Comparison of ENCODE assay signal across 22 cellular contexts in genomic region chr6:145540741-145541140, GRCh38.
DNase-seq lines count a peak whose midpoint lies in the region; ATAC-seq, FAIRE-seq and TF ChIP-seq lines count a peak whose summit lies in the region.
"Had no signal": no experiment of that assay in that cellular context is flagged by ENCODE, and none has a peak within 500 bp of the region (broad histone marks: within the 10 kb centered on the region; RNA-seq: fewer than 3 reads in every experiment).

No MANE protein-coding gene starts in this region.

- BruUV-seq in MCF 10A (replicated peaks; lab: Mats Ljungman, UMichigan), result no TSS peak
- no TSS peak for BruUV-seq in mammary epithelial cell (replicated peaks; lab: Mats Ljungman, UMichigan)

- no peak overlapping the region for H3K4me3 ChIP-seq in breast epithelium
- H3K4me3 ChIP-seq in mammary epithelial cell (replicated peaks in 1 of 3; ENCODE audit: insufficient read depth in 1 of 3, low read depth in 2 of 3, low read length in 3 of 3), result no peak overlapping the region
- no peak overlapping the region for H3K4me3 ChIP-seq in kidney (ENCODE audit: low read length in 2 of 2)
- H3K4me3 ChIP-seq: BLaER1, GM12878 had no signal

- H3K9ac ChIP-seq in mammary epithelial cell (ENCODE audit: insufficient read depth, low read length) (no peak overlapping the region), kidney (ENCODE audit: low read length in 2 of 2) (no peak overlapping the region)
- H3K9ac ChIP-seq: BLaER1 had no signal

- no peak for TF ChIP-seq CTCF in MCF 10A (IDR thresholded peaks at IDR 0.05; ENCODE audit: unreplicated experiment)
- TF ChIP-seq CTCF in breast epithelium (IDR thresholded peaks at IDR 0.05), result no peak
- TF ChIP-seq CTCF in mammary epithelial cell (conservative IDR thresholded peaks at IDR 0.05 in 1 of 2, IDR thresholded peaks at IDR 0.05 in 1 of 2; ENCODE audit: extremely low read depth in 1 of 2, insufficient read depth in 1 of 2, low read depth in 1 of 2, low read length in 2 of 2), result no peak
- no peak for TF ChIP-seq CTCF in kidney (IDR thresholded peaks at IDR 0.05; ENCODE audit: borderline replicate concordance, extremely low read depth, insufficient read depth)
- no peak for TF ChIP-seq CTCF in mesothelial cell of epicardium (IDR thresholded peaks at IDR 0.05; ENCODE audit: unreplicated experiment)

- dilution Hi-C loops in mammary epithelial cell (cut with HindIII; ENCODE audit: low sequenced_read_pairs), result no loop called here

- no peak overlapping the region for H2AFZ ChIP-seq in mammary epithelial cell (ENCODE audit: low read depth, low read length)

- H3K4me1 Mint-ChIP-seq in MCF 10A (ENCODE audit: insufficient read depth, unreplicated experiment) (peaks cover 15% of the 10 kb centered on the region), mesothelial cell of epicardium (no peaks in the 10 kb centered on the region)
- H3K4me1 Mint-ChIP-seq: B cell; CD4-positive, CD25-positive, alpha-beta regulatory T cell had no signal

- H3K27me3 Mint-ChIP-seq in MCF 10A (ENCODE audit: insufficient read depth, unreplicated experiment) (no peaks in the 10 kb centered on the region), mesothelial cell of epicardium (ENCODE audit: low read depth) (peaks cover 24% of the 10 kb centered on the region)
- H3K27me3 Mint-ChIP-seq: B cell had no signal

- H3K9me3 Mint-ChIP-seq in MCF 10A (ENCODE audit: unreplicated experiment) (no peaks in the 10 kb centered on the region), mesothelial cell of epicardium (peaks cover 8% of the 10 kb centered on the region)

- no peaks in the 10 kb centered on the region for H3K36me3 ChIP-seq in breast epithelium
- no peaks in the 10 kb centered on the region for H3K36me3 ChIP-seq in mammary epithelial cell (ENCODE audit: insufficient read depth, low read length)
- no peaks in the 10 kb centered on the region for H3K36me3 ChIP-seq in kidney (ENCODE audit: control insufficient read depth in 1 of 2, insufficient read depth in 2 of 2, low read length in 2 of 2)
- H3K36me3 ChIP-seq: BLaER1 had no signal

- H3K27ac ChIP-seq in breast epithelium (no peak overlapping the region), mammary epithelial cell (ENCODE audit: insufficient read depth, low read depth, low read length) (no peak overlapping the region), kidney (ENCODE audit: low read depth in 2 of 2, low read length in 2 of 2) (no peak overlapping the region)
- H3K27ac ChIP-seq: 22Rv1, BLaER1, C4-2B had no signal

- H4K20me1 ChIP-seq in mammary epithelial cell (ENCODE audit: insufficient read depth, low read length), result no peaks in the 10 kb centered on the region
- H4K20me1 ChIP-seq: BLaER1 had no signal

- H3K36me3 Mint-ChIP-seq in MCF 10A (ENCODE audit: insufficient read depth, unreplicated experiment) (peaks cover 5% of the 10 kb centered on the region), mesothelial cell of epicardium (no peaks in the 10 kb centered on the region)
- H3K36me3 Mint-ChIP-seq: CD4-positive, CD25-positive, alpha-beta regulatory T cell; CD8-positive, alpha-beta T cell had no signal

- H3K4me1 ChIP-seq in breast epithelium (no peaks in the 10 kb centered on the region), mammary epithelial cell (ENCODE audit: insufficient read depth, low read length) (peaks cover 40% of the 10 kb centered on the region), kidney (ENCODE audit: control insufficient read depth in 1 of 2, insufficient read depth in 1 of 2, low read depth in 1 of 2, low read length in 2 of 2) (no peaks in the 10 kb centered on the region)
- H3K4me1 ChIP-seq: BLaER1, Caco-2 had no signal

- WGBS in mammary epithelial cell (ENCODE audit: low coverage, missing lambda C conversion rate), result 100% methylated on average over 2 of the region's 2 CpGs

- H3K79me2 ChIP-seq in mammary epithelial cell (ENCODE audit: insufficient read depth, low read length), result no peaks in the 10 kb centered on the region

- H3K4me2 ChIP-seq in mammary epithelial cell (ENCODE audit: insufficient read depth, low read depth, low read length), result no peak overlapping the region
- H3K4me2 ChIP-seq: BLaER1 had no signal

- intact Hi-C loops in MCF 10A (cut with micrococcal nuclease), result no loop called here
- intact Hi-C loops in breast epithelium (cut with DNase I; ENCODE audit: low total_unique reads), result no loop called here
- intact Hi-C loops in mammary epithelial cell (cut with micrococcal nuclease), result no loop called here
- intact Hi-C loops in kidney (cut with DNase I), result no loop called here

- ATAC-seq in esophagus mucosa, result peak; percentile 26
- no peak for ATAC-seq in HG02623 (IDR thresholded peaks at IDR 0.05; ENCODE audit: unreplicated experiment)
- ATAC-seq: CD8-positive, alpha-beta T cell; GM12878; HCT116 had no signal

- DNase-seq in MCF 10A (ENCODE audit: unreplicated experiment) (peak; percentile 17), breast epithelium (ENCODE audit: low spot score in 2 of 2) (no peak), mammary epithelial cell (peak; percentile 25), kidney (no peak), mesothelial cell of epicardium (ENCODE audit: low spot score in 2 of 2, unreplicated experiment in 2 of 2) (no peak)
- DNase-seq: Caco-2; CD4-positive, CD25-positive, alpha-beta regulatory T cell; CD8-positive, alpha-beta T cell; DMS153; DND-41; GDM1; H7 had no signal

- no peaks in the 10 kb centered on the region for H3K27me3 ChIP-seq in breast epithelium
- no peaks in the 10 kb centered on the region for H3K27me3 ChIP-seq in mammary epithelial cell (ENCODE audit: insufficient read depth, low read length)
- H3K27me3 ChIP-seq: BLaER1 had no signal

- no peak for FAIRE-seq in kidney (lab: Jason Lieb, UNC)
- FAIRE-seq: A204.1, GM12878, H1 had no signal

- in situ Hi-C loops in mammary epithelial cell (cut with MboI; ENCODE audit: low sequenced_read_pairs in 2 of 2), result no loop called here

- H3K27ac Mint-ChIP-seq in MCF 10A (ENCODE audit: low read depth, unreplicated experiment) (no peak overlapping the region), mesothelial cell of epicardium (no peak overlapping the region)
- H3K27ac Mint-ChIP-seq: B cell; CD4-positive, CD25-positive, alpha-beta regulatory T cell; CD8-positive, alpha-beta T cell had no signal

- H3K9me3 ChIP-seq in breast epithelium (no peaks in the 10 kb centered on the region), mammary epithelial cell (replicated peaks; ENCODE audit: insufficient read depth, low read length) (no peaks in the 10 kb centered on the region), kidney (ENCODE audit: control insufficient read depth in 1 of 2, low read length in 2 of 2) (no peaks in the 10 kb centered on the region)
- H3K9me3 ChIP-seq: BLaER1, Caco-2 had no signal

- POLR2A ChIA-PET in MCF 10A (lab: Yijun Ruan, JAX), result no interaction called here

- TF ChIP-seq POLR2A in breast epithelium (IDR thresholded peaks at IDR 0.05), result no peak

- CTCF ChIA-PET in MCF 10A (lab: Yijun Ruan, JAX), result no interaction called here
- CTCF ChIA-PET in mammary epithelial cell (lab: Charles Lee; ENCODE audit: low non-redundant PET), result no interaction called here

- no peak overlapping the region for H3K4me3 Mint-ChIP-seq in MCF 10A (ENCODE audit: unreplicated experiment)
- no peak overlapping the region for H3K4me3 Mint-ChIP-seq in mesothelial cell of epicardium
- H3K4me3 Mint-ChIP-seq: B cell; CD4-positive, CD25-positive, alpha-beta regulatory T cell; CD8-positive, alpha-beta T cell had no signal

Comparison
In these comparisons a context has a peak if more than half of its experiments do, and no peak if none do; other contexts are left out.
1. DNase-seq: peak in MCF 10A (single experiment) and mammary epithelial cell (single experiment); none in breast epithelium (0 of 2), kidney (single experiment) and mesothelial cell of epicardium (0 of 2).